Comparison of ENCODE assay signal across 2 cellular contexts in the genomic region with DNA sequence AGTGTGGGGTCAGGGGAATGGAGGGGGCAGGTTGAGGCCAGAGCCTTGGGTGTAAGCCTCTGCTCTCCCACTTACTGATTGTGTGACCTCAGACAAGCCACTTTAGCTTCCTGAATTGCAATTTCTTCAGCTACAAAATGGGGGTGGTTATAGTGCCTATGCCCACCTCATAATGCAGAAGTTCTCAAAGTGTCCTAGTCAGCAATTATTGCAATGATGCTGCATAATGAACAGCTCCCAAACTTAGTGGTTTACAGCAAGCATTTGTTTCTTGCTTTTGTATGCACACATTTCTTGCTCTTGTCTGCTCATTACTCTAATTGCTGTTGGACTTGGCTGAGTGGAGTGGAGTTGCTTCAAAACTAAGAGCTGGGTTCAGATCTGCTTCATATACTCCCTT.
TF ChIP-seq lines count a peak whose summit lies in the region.

No MANE protein-coding gene starts in this region.

TF ChIP-seq in HepG2, 621 proteins besides CTCF, POLR2A, EP300 and RAD21:
- no peak for TF ChIP-seq JDP2 (CRISPR knock-in tag; IDR thresholded peaks at IDR 0.05; ENCODE audit: borderline replicate concordance)
- no peak for TF ChIP-seq ZNF34 (CRISPR knock-in tag; IDR thresholded peaks at IDR 0.05; ENCODE audit: borderline replicate concordance)
- TF ChIP-seq MAFK (conservative IDR thresholded peaks at IDR 0.05 in 1 of 2, IDR thresholded peaks at IDR 0.05 in 1 of 2; ENCODE audit: low read length in 2 of 2) = peak; percentile 90 to 93
- TF ChIP-seq ZNF460 (CRISPR knock-in tag; IDR thresholded peaks at IDR 0.05; ENCODE audit: borderline replicate concordance) = no peak
- TF ChIP-seq POLR2G (IDR thresholded peaks at IDR 0.05; ENCODE audit: low read depth, low read length) = no peak
- no peak for TF ChIP-seq CC2D1A (CRISPR knock-in tag; IDR thresholded peaks at IDR 0.05)
- no peak for TF ChIP-seq TBX3 (IDR thresholded peaks at IDR 0.05; ENCODE audit: borderline replicate concordance)
- TF ChIP-seq, protein P1, sequence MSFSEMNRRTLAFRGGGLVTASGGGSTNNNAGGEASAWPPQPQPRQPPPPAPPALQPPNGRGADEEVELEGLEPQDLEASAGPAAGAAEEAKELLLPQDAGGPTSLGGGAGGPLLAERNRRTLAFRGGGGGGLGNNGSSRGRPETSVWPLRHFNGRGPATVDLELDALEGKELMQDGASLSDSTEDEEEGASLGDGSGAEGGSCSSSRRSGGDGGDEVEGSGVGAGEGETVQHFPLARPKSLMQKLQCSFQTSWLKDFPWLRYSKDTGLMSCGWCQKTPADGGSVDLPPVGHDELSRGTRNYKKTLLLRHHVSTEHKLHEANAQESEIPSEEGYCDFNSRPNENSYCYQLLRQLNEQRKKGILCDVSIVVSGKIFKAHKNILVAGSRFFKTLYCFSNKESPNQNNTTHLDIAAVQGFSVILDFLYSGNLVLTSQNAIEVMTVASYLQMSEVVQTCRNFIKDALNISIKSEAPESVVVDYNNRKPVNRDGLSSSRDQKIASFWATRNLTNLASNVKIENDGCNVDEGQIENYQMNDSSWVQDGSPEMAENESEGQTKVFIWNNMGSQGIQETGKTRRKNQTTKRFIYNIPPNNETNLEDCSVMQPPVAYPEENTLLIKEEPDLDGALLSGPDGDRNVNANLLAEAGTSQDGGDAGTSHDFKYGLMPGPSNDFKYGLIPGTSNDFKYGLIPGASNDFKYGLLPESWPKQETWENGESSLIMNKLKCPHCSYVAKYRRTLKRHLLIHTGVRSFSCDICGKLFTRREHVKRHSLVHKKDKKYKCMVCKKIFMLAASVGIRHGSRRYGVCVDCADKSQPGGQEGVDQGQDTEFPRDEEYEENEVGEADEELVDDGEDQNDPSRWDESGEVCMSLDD (CRISPR knock-in tag; IDR thresholded peaks at IDR 0.05; ENCODE audit: borderline replicate concordance) = no peak
- TF ChIP-seq ZEB1 (IDR thresholded peaks at IDR 0.05; ENCODE audit: insufficient replicate concordance, low read depth) = no peak
- no peak for TF ChIP-seq KLF13 (CRISPR knock-in tag; IDR thresholded peaks at IDR 0.05)
- no peak for TF ChIP-seq SATB2 (CRISPR knock-in tag; IDR thresholded peaks at IDR 0.05)
- TF ChIP-seq, protein P2, sequence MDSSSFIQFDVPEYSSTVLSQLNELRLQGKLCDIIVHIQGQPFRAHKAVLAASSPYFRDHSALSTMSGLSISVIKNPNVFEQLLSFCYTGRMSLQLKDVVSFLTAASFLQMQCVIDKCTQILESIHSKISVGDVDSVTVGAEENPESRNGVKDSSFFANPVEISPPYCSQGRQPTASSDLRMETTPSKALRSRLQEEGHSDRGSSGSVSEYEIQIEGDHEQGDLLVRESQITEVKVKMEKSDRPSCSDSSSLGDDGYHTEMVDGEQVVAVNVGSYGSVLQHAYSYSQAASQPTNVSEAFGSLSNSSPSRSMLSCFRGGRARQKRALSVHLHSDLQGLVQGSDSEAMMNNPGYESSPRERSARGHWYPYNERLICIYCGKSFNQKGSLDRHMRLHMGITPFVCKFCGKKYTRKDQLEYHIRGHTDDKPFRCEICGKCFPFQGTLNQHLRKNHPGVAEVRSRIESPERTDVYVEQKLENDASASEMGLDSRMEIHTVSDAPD (CRISPR knock-in tag; IDR thresholded peaks at IDR 0.05) = no peak
- no peak for TF ChIP-seq FOXM1 (CRISPR knock-in tag; IDR thresholded peaks at IDR 0.05)
- TF ChIP-seq ZNF615 (CRISPR knock-in tag; IDR thresholded peaks at IDR 0.05; ENCODE audit: borderline replicate concordance) = no peak
- peak; percentile 89 for TF ChIP-seq MAFF (IDR thresholded peaks at IDR 0.05; ENCODE audit: low read depth, low read length)
- no peak for TF ChIP-seq ATF1 (CRISPR knock-in tag; IDR thresholded peaks at IDR 0.05)

TF ChIP-seq in K562, 482 proteins besides CTCF, POLR2A, EP300 and RAD21:
- TF ChIP-seq ZBTB26 (CRISPR knock-in tag; IDR thresholded peaks at IDR 0.05) (no peak), C11orf30 (IDR thresholded peaks at IDR 0.05; ENCODE audit: low read depth) (peak; percentile 64), CHAMP1 (IDR thresholded peaks at IDR 0.05) (no peak), MAFK (IDR thresholded peaks at IDR 0.05; ENCODE audit: low read length) (peak; percentile 63; the same call in 1 of the 2 replicates), ZNF316 (IDR thresholded peaks at IDR 0.05) (peak; percentile 82), THRB (CRISPR knock-in tag; conservative IDR thresholded peaks at IDR 0.05) (no peak), GTF2F1 (IDR thresholded peaks at IDR 0.05; ENCODE audit: low read depth, low read length) (no peak), MAFF (IDR thresholded peaks at IDR 0.05; ENCODE audit: low read length) (peak; percentile 60), ZNF436 (CRISPR knock-in tag; IDR thresholded peaks at IDR 0.05) (no peak), MAFG (tag; conservative IDR thresholded peaks at IDR 0.05) (peak; percentile 65)
